ENCODE assay signal across 9 cellular contexts in genomic region chr2:149160701-149161217, GRCh38.
DNase-seq lines count a peak whose midpoint lies in the region; ATAC-seq, FAIRE-seq and TF ChIP-seq lines count a peak whose summit lies in the region.
"Had no signal": no experiment of that assay in that cellular context is flagged by ENCODE, and none has a peak within 500 bp of the region (broad histone marks: within the 10 kb centered on the region; RNA-seq: fewer than 3 reads in every experiment).

No MANE protein-coding gene starts in this region.

- peaks cover 11% of the 10 kb centered on the region for H3K4me1 Mint-ChIP-seq in activated T-helper 17 cell treated with anti-CD3 and anti-CD28 coated beads, Interleukin-2, amount 50 U/mL, for 72 hours
- peaks cover 17% of the 10 kb centered on the region for H3K4me1 Mint-ChIP-seq in stimulated activated naive CD8-positive, alpha-beta T cell treated with anti-CD3 and anti-CD28 coated beads, Interleukin-15, amount 100 ng/mL, for 72 hours

- intact Hi-C loops in left colon (cut with DNase I, micrococcal nuclease), result no loop called here

- no peaks in the 10 kb centered on the region for H3K36me3 Mint-ChIP-seq in activated T-helper 17 cell treated with anti-CD3 and anti-CD28 coated beads, Interleukin-2, amount 50 U/mL, for 72 hours (ENCODE audit: low read depth)

- FAIRE-seq in GM12892 (lab: Jason Lieb, UNC), result peak; percentile 81
- FAIRE-seq: endometrium had no signal

- no peak for TF ChIP-seq POLR2A in GM12892 (IDR thresholded peaks at IDR 0.05; ENCODE audit: low read depth, low read length)

- H3K27me3 ChIP-seq in brain microvascular endothelial cell (replicated peaks), result no peaks in the 10 kb centered on the region

- no peak for TF ChIP-seq CTCF in brain microvascular endothelial cell (IDR thresholded peaks at IDR 0.05; ENCODE audit: low read depth, low read length, missing control alignments)

- peaks cover 11% of the 10 kb centered on the region for H3K27me3 Mint-ChIP-seq in activated T-helper 17 cell treated with anti-CD3 and anti-CD28 coated beads, Interleukin-2, amount 50 U/mL, for 72 hours
- H3K27me3 Mint-ChIP-seq in stimulated activated naive CD8-positive, alpha-beta T cell treated with anti-CD3 and anti-CD28 coated beads, Interleukin-15, amount 100 ng/mL, for 72 hours, result peaks cover 90% of the 10 kb centered on the region

- H3K27ac ChIP-seq in brain microvascular endothelial cell, result no peak overlapping the region

- H3K4me3 Mint-ChIP-seq in activated T-helper 17 cell treated with anti-CD3 and anti-CD28 coated beads, Interleukin-2, amount 50 U/mL, for 72 hours, result peak overlapping the region; percentile 9
- H3K4me3 Mint-ChIP-seq in stimulated activated naive CD8-positive, alpha-beta T cell treated with anti-CD3 and anti-CD28 coated beads, Interleukin-15, amount 100 ng/mL, for 72 hours, result peak overlapping the region; percentile 41

- DNase-seq in GM12892 (ENCODE audit: insufficient read length) (peak; percentile 10), KBM-7 (peak; percentile 28), left colon (no peak), hippocampal formation (lab: John Stamatoyannopoulos, UW) (no peak), brain microvascular endothelial cell (no peak)
- peak; percentile 24 to 36 for DNase-seq in stimulated activated naive CD8-positive, alpha-beta T cell treated with anti-CD3 and anti-CD28 coated beads, Interleukin-15, amount 100 ng/mL, for 72 hours

- ATAC-seq in GM21528 (IDR thresholded peaks at IDR 0.05; ENCODE audit: low FRiP score, unreplicated experiment) (peak; percentile 92), left colon (no peak)
- ATAC-seq in activated T-helper 17 cell treated with anti-CD3 and anti-CD28 coated beads, Interleukin-2, amount 50 U/mL, for 72 hours (replicated peaks), result peak; percentile 87
- peak; percentile 96 for ATAC-seq in stimulated activated naive CD8-positive, alpha-beta T cell treated with anti-CD3 and anti-CD28 coated beads, Interleukin-15, amount 100 ng/mL, for 72 hours

- no peaks in the 10 kb centered on the region for H3K9me3 Mint-ChIP-seq in activated T-helper 17 cell treated with anti-CD3 and anti-CD28 coated beads, Interleukin-2, amount 50 U/mL, for 72 hours
- H3K9me3 Mint-ChIP-seq in stimulated activated naive CD8-positive, alpha-beta T cell treated with anti-CD3 and anti-CD28 coated beads, Interleukin-15, amount 100 ng/mL, for 72 hours, result peaks cover 8 to 14% of the 10 kb centered on the region in 2 donors

- in situ Hi-C loops in KBM-7 (cut with MboI; ENCODE audit: low pct_unique_long_range_greater_than_20kb, low sequenced_read_pairs) (no loop called here), brain microvascular endothelial cell (cut with HindIII; ENCODE audit: low pct_ligation_motif_present, low sequenced_read_pairs) (no loop called here)

- H3K4me3 ChIP-seq in brain microvascular endothelial cell (ENCODE audit: low read depth, low read length), result no peak overlapping the region

- H3K36me3 ChIP-seq in brain microvascular endothelial cell (replicated peaks), result no peaks in the 10 kb centered on the region

- H3K27ac Mint-ChIP-seq in activated T-helper 17 cell treated with anti-CD3 and anti-CD28 coated beads, Interleukin-2, amount 50 U/mL, for 72 hours, result no peak overlapping the region
- H3K27ac Mint-ChIP-seq in stimulated activated naive CD8-positive, alpha-beta T cell treated with anti-CD3 and anti-CD28 coated beads, Interleukin-15, amount 100 ng/mL, for 72 hours, result no peak overlapping the region

Comparison
In these comparisons a context has a peak if more than half of its experiments do, and no peak if none do; other contexts are left out.
1. DNase-seq: peak in GM12892 (single experiment), KBM-7 (single experiment) and stimulated activated naive CD8-positive, alpha-beta T cell treated with anti-CD3 and anti-CD28 coated beads, Interleukin-15, amount 100 ng/mL, for 72 hours (2 of 2); none in left colon (0 of 2), hippocampal formation (0 of 2) and brain microvascular endothelial cell (single experiment).